Comparison of ENCODE assay signal across 1 cellular context in the genomic region with DNA sequence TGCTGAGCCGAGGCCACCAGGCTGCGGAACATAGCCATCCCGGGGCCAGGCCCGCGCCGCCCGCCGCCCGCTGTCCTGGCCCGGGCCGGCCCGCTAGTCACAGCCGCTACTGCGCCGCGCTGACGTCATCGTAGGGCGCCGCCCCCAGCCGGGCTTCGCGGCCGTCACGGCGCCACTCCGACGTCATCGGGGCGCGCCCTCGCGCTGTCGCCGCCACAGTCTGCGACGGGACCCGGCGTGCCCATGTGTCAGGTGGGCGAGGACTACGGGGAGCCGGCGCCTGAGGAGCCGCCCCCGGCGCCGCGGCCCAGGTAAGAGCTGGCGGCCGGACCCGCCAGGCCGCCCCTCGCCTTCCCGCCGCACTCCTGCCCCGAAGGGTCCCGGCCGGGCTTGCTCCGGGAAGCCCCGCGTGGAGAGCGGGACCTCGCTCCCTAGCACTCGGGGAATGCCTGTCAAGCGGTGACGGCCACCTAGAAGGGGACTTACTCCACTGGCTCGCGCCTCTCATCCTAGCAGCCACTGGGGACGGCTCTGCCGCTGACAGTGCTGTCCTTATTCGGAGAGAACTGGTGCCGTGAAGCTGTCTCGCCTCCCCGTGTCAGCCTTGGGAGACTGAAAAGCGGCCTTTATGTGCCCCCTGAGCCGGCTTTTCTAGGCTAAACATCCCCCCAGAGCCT.
TF ChIP-seq lines count a peak whose summit lies in the region.

A gene (plus strand): TSS at position 216 of the 677 bp plus-strand sequence. CDS start 28 bp downstream, at position 244.
A gene with protein sequence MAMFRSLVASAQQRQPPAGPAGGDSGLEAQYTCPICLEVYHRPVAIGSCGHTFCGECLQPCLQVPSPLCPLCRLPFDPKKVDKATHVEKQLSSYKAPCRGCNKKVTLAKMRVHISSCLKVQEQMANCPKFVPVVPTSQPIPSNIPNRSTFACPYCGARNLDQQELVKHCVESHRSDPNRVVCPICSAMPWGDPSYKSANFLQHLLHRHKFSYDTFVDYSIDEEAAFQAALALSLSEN (minus strand): TSS at position 121 of the 677 bp plus-strand sequence. CDS start 83 bp downstream, at position 38.

TF ChIP-seq in HepG2, 621 proteins besides CTCF, POLR2A, EP300 and RAD21 (continued from another document and continues in another):
- TF ChIP-seq, protein P1, sequence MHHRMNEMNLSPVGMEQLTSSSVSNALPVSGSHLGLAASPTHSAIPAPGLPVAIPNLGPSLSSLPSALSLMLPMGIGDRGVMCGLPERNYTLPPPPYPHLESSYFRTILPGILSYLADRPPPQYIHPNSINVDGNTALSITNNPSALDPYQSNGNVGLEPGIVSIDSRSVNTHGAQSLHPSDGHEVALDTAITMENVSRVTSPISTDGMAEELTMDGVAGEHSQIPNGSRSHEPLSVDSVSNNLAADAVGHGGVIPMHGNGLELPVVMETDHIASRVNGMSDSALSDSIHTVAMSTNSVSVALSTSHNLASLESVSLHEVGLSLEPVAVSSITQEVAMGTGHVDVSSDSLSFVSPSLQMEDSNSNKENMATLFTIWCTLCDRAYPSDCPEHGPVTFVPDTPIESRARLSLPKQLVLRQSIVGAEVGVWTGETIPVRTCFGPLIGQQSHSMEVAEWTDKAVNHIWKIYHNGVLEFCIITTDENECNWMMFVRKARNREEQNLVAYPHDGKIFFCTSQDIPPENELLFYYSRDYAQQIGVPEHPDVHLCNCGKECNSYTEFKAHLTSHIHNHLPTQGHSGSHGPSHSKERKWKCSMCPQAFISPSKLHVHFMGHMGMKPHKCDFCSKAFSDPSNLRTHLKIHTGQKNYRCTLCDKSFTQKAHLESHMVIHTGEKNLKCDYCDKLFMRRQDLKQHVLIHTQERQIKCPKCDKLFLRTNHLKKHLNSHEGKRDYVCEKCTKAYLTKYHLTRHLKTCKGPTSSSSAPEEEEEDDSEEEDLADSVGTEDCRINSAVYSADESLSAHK (CRISPR knock-in tag; IDR thresholded peaks at IDR 0.05; ENCODE audit: borderline replicate concordance) = no peak
- no peak for TF ChIP-seq SMAD3 (CRISPR knock-in tag; IDR thresholded peaks at IDR 0.05)
- no peak for TF ChIP-seq ZFP36L2 (CRISPR knock-in tag; IDR thresholded peaks at IDR 0.05)
- no peak for TF ChIP-seq FOSL1 (CRISPR knock-in tag; IDR thresholded peaks at IDR 0.05; ENCODE audit: borderline replicate concordance)
- TF ChIP-seq ZNF230 (CRISPR knock-in tag; IDR thresholded peaks at IDR 0.05) = peak; percentile 69; the same call in 1 of the 2 replicates
- TF ChIP-seq, protein P2, sequence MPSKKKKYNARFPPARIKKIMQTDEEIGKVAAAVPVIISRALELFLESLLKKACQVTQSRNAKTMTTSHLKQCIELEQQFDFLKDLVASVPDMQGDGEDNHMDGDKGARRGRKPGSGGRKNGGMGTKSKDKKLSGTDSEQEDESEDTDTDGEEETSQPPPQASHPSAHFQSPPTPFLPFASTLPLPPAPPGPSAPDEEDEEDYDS (CRISPR knock-in tag; IDR thresholded peaks at IDR 0.05) = 0 out of 2 replicates have a peak, but pooled peaks have one; percentile 25
- TF ChIP-seq ATAD3A (CRISPR knock-in tag; IDR thresholded peaks at IDR 0.05) = no peak
- peak; percentile 68; the same call in 1 of the 2 replicates for TF ChIP-seq ZNF430 (CRISPR knock-in tag; IDR thresholded peaks at IDR 0.05)
- no peak for TF ChIP-seq ZNF335 (CRISPR knock-in tag; IDR thresholded peaks at IDR 0.05)
- TF ChIP-seq ZNF205 (CRISPR knock-in tag; IDR thresholded peaks at IDR 0.05) = peak; percentile 29; the same call in 1 of the 2 replicates
- no peak for TF ChIP-seq PLRG1 (conservative IDR thresholded peaks at IDR 0.05)
- TF ChIP-seq ZNF788 (CRISPR knock-in tag; IDR thresholded peaks at IDR 0.05; ENCODE audit: borderline replicate concordance) = peak; percentile 65
- peak; percentile 95; the same call in 1 of the 2 replicates for TF ChIP-seq FOXK1 (CRISPR knock-in tag; IDR thresholded peaks at IDR 0.05; ENCODE audit: borderline replicate concordance, low read depth)
- TF ChIP-seq, protein P3, sequence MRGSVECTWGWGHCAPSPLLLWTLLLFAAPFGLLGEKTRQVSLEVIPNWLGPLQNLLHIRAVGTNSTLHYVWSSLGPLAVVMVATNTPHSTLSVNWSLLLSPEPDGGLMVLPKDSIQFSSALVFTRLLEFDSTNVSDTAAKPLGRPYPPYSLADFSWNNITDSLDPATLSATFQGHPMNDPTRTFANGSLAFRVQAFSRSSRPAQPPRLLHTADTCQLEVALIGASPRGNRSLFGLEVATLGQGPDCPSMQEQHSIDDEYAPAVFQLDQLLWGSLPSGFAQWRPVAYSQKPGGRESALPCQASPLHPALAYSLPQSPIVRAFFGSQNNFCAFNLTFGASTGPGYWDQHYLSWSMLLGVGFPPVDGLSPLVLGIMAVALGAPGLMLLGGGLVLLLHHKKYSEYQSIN (CRISPR knock-in tag; IDR thresholded peaks at IDR 0.05; ENCODE audit: borderline replicate concordance) = no peak
- no peak for TF ChIP-seq FLYWCH1 (CRISPR knock-in tag; IDR thresholded peaks at IDR 0.05)
- TF ChIP-seq KDM4B (CRISPR knock-in tag; IDR thresholded peaks at IDR 0.05) = no peak
- TF ChIP-seq SRSF4 (IDR thresholded peaks at IDR 0.05; ENCODE audit: low read depth, low read length, poor library complexity, severe bottlenecking) = no peak
- TF ChIP-seq ZNF749 (CRISPR knock-in tag; IDR thresholded peaks at IDR 0.05; ENCODE audit: borderline replicate concordance) = 0 out of 2 replicates have a peak, but pooled peaks have one; percentile 59
- no peak for TF ChIP-seq ZNF292 (CRISPR knock-in tag; IDR thresholded peaks at IDR 0.05; ENCODE audit: borderline replicate concordance, low read depth)
- TF ChIP-seq GPN1 (CRISPR knock-in tag; IDR thresholded peaks at IDR 0.05; ENCODE audit: borderline replicate concordance) = no peak
- TF ChIP-seq, protein P4, sequence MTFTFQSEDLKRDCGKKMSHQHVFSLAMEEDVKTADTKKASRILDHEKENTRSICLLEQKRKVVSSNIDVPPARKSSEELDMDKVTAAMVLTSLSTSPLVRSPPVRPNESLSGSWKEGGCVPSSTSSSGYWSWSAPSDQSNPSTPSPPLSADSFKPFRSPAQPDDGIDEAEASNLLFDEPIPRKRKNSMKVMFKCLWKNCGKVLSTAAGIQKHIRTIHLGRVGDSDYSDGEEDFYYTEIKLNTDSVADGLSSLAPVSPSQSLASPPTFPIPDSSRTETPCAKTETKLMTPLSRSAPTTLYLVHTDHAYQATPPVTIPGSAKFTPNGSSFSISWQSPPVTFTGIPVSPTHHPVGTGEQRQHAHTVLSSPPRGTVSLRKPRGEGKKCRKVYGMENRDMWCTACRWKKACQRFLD (CRISPR knock-in tag; IDR thresholded peaks at IDR 0.05; ENCODE audit: borderline replicate concordance) = peak; percentile 74; the same call in 1 of the 2 replicates
- TF ChIP-seq, protein P5, sequence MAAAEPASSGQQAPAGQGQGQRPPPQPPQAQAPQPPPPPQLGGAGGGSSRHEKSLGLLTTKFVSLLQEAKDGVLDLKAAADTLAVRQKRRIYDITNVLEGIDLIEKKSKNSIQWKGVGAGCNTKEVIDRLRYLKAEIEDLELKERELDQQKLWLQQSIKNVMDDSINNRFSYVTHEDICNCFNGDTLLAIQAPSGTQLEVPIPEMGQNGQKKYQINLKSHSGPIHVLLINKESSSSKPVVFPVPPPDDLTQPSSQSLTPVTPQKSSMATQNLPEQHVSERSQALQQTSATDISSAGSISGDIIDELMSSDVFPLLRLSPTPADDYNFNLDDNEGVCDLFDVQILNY (CRISPR knock-in tag; conservative IDR thresholded peaks at IDR 0.05) = peak; percentile 85
- TF ChIP-seq, protein P6, sequence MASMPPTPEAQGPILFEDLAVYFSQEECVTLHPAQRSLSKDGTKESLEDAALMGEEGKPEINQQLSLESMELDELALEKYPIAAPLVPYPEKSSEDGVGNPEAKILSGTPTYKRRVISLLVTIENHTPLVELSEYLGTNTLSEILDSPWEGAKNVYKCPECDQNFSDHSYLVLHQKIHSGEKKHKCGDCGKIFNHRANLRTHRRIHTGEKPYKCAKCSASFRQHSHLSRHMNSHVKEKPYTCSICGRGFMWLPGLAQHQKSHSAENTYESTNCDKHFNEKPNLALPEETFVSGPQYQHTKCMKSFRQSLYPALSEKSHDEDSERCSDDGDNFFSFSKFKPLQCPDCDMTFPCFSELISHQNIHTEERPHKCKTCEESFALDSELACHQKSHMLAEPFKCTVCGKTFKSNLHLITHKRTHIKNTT (CRISPR knock-in tag; IDR thresholded peaks at IDR 0.05) = no peak
- TF ChIP-seq, protein P7, sequence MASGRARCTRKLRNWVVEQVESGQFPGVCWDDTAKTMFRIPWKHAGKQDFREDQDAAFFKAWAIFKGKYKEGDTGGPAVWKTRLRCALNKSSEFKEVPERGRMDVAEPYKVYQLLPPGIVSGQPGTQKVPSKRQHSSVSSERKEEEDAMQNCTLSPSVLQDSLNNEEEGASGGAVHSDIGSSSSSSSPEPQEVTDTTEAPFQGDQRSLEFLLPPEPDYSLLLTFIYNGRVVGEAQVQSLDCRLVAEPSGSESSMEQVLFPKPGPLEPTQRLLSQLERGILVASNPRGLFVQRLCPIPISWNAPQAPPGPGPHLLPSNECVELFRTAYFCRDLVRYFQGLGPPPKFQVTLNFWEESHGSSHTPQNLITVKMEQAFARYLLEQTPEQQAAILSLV (CRISPR knock-in tag; IDR thresholded peaks at IDR 0.05; ENCODE audit: borderline replicate concordance) = peak; percentile 88; the same call in 1 of the 2 replicates
- no peak for TF ChIP-seq ZNF510 (CRISPR knock-in tag; IDR thresholded peaks at IDR 0.05; ENCODE audit: low read depth)
- no peak for TF ChIP-seq ZNF282 (IDR thresholded peaks at IDR 0.05; ENCODE audit: partially characterized antibody)
- no peak; the same call in 1 of the 2 replicates for TF ChIP-seq ZKSCAN1 (IDR thresholded peaks at IDR 0.05; ENCODE audit: low read length)
- peak; percentile 88 for TF ChIP-seq SRF (IDR thresholded peaks at IDR 0.05; ENCODE audit: low read depth, low read length)
- TF ChIP-seq ZSCAN29 (CRISPR knock-in tag; conservative IDR thresholded peaks at IDR 0.05) = no peak; the same call in 1 of the 2 replicates
- TF ChIP-seq ZMAT3 (CRISPR knock-in tag; conservative IDR thresholded peaks at IDR 0.05) = no peak; the same call in 1 of the 2 replicates
- no peak for TF ChIP-seq PRMT3 (CRISPR knock-in tag; IDR thresholded peaks at IDR 0.05; ENCODE audit: borderline replicate concordance, low read depth)
- TF ChIP-seq PHF8 (CRISPR knock-in tag; IDR thresholded peaks at IDR 0.05) = peak; percentile 73
- TF ChIP-seq RXRA (CRISPR knock-in tag; IDR thresholded peaks at IDR 0.05) = no peak; the same call in none of the 2 replicates
- no peak for TF ChIP-seq TCF7L2 (IDR thresholded peaks at IDR 0.05; ENCODE audit: low read depth, low read length)
- TF ChIP-seq ZSCAN20 (CRISPR knock-in tag; IDR thresholded peaks at IDR 0.05; ENCODE audit: borderline replicate concordance) = peak; percentile 88; the same call in 1 of the 2 replicates
- TF ChIP-seq, protein P8, sequence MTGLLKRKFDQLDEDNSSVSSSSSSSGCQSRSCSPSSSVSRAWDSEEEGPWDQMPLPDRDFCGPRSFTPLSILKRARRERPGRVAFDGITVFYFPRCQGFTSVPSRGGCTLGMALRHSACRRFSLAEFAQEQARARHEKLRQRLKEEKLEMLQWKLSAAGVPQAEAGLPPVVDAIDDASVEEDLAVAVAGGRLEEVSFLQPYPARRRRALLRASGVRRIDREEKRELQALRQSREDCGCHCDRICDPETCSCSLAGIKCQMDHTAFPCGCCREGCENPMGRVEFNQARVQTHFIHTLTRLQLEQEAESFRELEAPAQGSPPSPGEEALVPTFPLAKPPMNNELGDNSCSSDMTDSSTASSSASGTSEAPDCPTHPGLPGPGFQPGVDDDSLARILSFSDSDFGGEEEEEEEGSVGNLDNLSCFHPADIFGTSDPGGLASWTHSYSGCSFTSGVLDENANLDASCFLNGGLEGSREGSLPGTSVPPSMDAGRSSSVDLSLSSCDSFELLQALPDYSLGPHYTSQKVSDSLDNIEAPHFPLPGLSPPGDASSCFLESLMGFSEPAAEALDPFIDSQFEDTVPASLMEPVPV (CRISPR knock-in tag; IDR thresholded peaks at IDR 0.05) = peak; percentile 63; the same call in 1 of the 2 replicates
- peak; percentile 82 for TF ChIP-seq RELA (CRISPR knock-in tag; IDR thresholded peaks at IDR 0.05)
- no peak for TF ChIP-seq ZNF30 (CRISPR knock-in tag; IDR thresholded peaks at IDR 0.05)
- TF ChIP-seq ZNF460 (CRISPR knock-in tag; IDR thresholded peaks at IDR 0.05; ENCODE audit: borderline replicate concordance) = no peak
- TF ChIP-seq ZNF709 (CRISPR knock-in tag; IDR thresholded peaks at IDR 0.05) = peak; percentile 90; the same call in 1 of the 2 replicates
- TF ChIP-seq POLR2G (IDR thresholded peaks at IDR 0.05; ENCODE audit: low read depth, low read length) = peak; percentile 77
- TF ChIP-seq ZNF672 (CRISPR knock-in tag; IDR thresholded peaks at IDR 0.05) = no peak
- TF ChIP-seq ZNF225 (CRISPR knock-in tag; IDR thresholded peaks at IDR 0.05) = peak; percentile 72; the same call in 1 of the 2 replicates
- TF ChIP-seq JUND (CRISPR knock-in tag; IDR thresholded peaks at IDR 0.05) = peak; percentile 73; the same call in 1 of the 2 replicates
- TF ChIP-seq ZNF619 (CRISPR knock-in tag; IDR thresholded peaks at IDR 0.05) = no peak
- TF ChIP-seq, protein P9, sequence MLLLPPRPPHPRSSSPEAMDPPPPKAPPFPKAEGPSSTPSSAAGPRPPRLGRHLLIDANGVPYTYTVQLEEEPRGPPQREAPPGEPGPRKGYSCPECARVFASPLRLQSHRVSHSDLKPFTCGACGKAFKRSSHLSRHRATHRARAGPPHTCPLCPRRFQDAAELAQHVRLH (CRISPR knock-in tag; IDR thresholded peaks at IDR 0.05; ENCODE audit: borderline replicate concordance, low read depth) = peak; percentile 31; the same call in 1 of the 2 replicates
- TF ChIP-seq, protein P10, sequence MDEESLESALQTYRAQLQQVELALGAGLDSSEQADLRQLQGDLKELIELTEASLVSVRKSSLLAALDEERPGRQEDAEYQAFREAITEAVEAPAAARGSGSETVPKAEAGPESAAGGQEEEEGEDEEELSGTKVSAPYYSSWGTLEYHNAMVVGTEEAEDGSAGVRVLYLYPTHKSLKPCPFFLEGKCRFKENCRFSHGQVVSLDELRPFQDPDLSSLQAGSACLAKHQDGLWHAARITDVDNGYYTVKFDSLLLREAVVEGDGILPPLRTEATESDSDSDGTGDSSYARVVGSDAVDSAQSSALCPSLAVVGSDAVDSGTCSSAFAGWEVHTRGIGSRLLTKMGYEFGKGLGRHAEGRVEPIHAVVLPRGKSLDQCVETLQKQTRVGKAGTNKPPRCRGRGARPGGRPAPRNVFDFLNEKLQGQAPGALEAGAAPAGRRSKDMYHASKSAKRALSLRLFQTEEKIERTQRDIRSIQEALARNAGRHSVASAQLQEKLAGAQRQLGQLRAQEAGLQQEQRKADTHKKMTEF (CRISPR knock-in tag; IDR thresholded peaks at IDR 0.05) = peak; percentile 71; the same call in 1 of the 2 replicates
- TF ChIP-seq ZSCAN25 (CRISPR knock-in tag; IDR thresholded peaks at IDR 0.05) = peak; percentile 56
- peak; percentile 97 for TF ChIP-seq GATAD1 (CRISPR knock-in tag; IDR thresholded peaks at IDR 0.05)
- no peak for TF ChIP-seq MAFF (IDR thresholded peaks at IDR 0.05; ENCODE audit: low read depth, low read length)
- no peak; the same call in 1 of the 2 replicates for TF ChIP-seq REL (CRISPR knock-in tag; conservative IDR thresholded peaks at IDR 0.05)
- TF ChIP-seq ZNF552 (CRISPR knock-in tag; IDR thresholded peaks at IDR 0.05; ENCODE audit: borderline replicate concordance) = peak; percentile 60; the same call in 1 of the 2 replicates
- TF ChIP-seq, protein P11, sequence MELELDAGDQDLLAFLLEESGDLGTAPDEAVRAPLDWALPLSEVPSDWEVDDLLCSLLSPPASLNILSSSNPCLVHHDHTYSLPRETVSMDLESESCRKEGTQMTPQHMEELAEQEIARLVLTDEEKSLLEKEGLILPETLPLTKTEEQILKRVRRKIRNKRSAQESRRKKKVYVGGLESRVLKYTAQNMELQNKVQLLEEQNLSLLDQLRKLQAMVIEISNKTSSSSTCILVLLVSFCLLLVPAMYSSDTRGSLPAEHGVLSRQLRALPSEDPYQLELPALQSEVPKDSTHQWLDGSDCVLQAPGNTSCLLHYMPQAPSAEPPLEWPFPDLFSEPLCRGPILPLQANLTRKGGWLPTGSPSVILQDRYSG (CRISPR knock-in tag; IDR thresholded peaks at IDR 0.05) = no peak; the same call in 1 of the 2 replicates
